In genomic region chr6:14664616-14665315, GRCh38 we compare ENCODE assay signal across 1 cellular context.
TF ChIP-seq lines count a peak whose summit lies in the region.

No MANE protein-coding gene starts in this region.

TF ChIP-seq in HepG2, 621 proteins besides CTCF, POLR2A, EP300 and RAD21 (continued from another document):
- TF ChIP-seq AKNA (CRISPR knock-in tag; IDR thresholded peaks at IDR 0.05; ENCODE audit: borderline replicate concordance): no peak
- TF ChIP-seq, protein P1, sequence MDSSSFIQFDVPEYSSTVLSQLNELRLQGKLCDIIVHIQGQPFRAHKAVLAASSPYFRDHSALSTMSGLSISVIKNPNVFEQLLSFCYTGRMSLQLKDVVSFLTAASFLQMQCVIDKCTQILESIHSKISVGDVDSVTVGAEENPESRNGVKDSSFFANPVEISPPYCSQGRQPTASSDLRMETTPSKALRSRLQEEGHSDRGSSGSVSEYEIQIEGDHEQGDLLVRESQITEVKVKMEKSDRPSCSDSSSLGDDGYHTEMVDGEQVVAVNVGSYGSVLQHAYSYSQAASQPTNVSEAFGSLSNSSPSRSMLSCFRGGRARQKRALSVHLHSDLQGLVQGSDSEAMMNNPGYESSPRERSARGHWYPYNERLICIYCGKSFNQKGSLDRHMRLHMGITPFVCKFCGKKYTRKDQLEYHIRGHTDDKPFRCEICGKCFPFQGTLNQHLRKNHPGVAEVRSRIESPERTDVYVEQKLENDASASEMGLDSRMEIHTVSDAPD (CRISPR knock-in tag; IDR thresholded peaks at IDR 0.05): no peak
